29 cellular contexts compared by ENCODE assay signal in the genomic region with DNA sequence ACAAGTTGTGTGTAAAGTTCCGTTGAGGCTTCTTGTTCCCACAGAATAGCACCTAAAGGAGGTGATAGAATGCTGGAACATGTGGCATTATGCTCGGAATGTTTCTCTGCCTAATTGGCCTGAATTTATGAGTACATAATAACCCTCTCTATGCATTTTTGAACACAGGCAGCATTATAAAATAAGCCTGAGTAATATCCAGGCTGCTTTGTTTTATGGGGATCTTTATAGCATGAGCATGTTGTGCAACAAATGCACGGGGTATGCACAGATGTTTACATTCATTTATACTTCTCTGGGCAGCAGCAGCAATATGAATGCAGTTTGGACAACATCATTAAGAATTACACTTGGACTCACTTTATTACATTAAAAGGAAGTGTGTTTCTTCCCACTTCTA.
"Had no signal": no experiment of that assay in that cellular context is flagged by ENCODE, and none has a peak within 500 bp of the region (broad histone marks: within the 10 kb centered on the region; RNA-seq: fewer than 3 reads in every experiment).

No MANE protein-coding gene starts in this region.

- H3K27ac ChIP-seq: adrenal gland, body of pancreas, cardiac muscle cell, coronary artery, dorsolateral prefrontal cortex, gastrocnemius medialis, heart left ventricle had no signal

- DNase-seq: activated CD4-positive, alpha-beta memory T cell treated with anti-CD3 and anti-CD28 coated beads for 36 hours; activated CD4-positive, alpha-beta T cell treated with anti-CD3 and anti-CD28 coated beads for 36 hours; activated CD4-positive, alpha-beta T cell treated with anti-CD3 and anti-CD28 coated beads, Interleukin-2, amount 10 ng/mL, durations not matched to agents 24 days and 14 days; activated CD4-positive, CD25-positive, alpha-beta regulatory T cell; activated CD4-positive, CD25-positive, alpha-beta regulatory T cell treated with anti-CD3 and anti-CD28 coated beads, Interleukin-2, amount 50 U/mL, for 72 hours; activated CD8-positive, alpha-beta memory T cell treated with anti-CD3 and anti-CD28 coated beads, Interleukin-2, amount 50 U/mL, for 48 hours; activated gamma-delta T cell; activated naive CD4-positive, alpha-beta T cell; activated naive CD4-positive, alpha-beta T cell treated with anti-CD3 and anti-CD28 coated beads, Interleukin-2, amount 10 ng/mL, durations not matched to agents 7 days and 5 days; activated T-cell treated with anti-CD3 and anti-CD28 coated beads for 4 hours; activated T-cell treated with anti-CD3 and anti-CD28 coated beads, Interleukin-2, amount 50 U/mL, for 24 hours; activated T-cell treated with anti-CD3 and anti-CD28 coated beads, Interleukin-2, amount 50 U/mL, for 72 hours; adrenal gland; amygdala; aorta; body of pancreas; dorsolateral prefrontal cortex; effector memory CD4-positive, alpha-beta T cell; endodermal cell; foreskin fibroblast; gastrocnemius medialis; glutamatergic neuron; heart left ventricle; T-helper 1 cell; T-helper 17 cell; T1000 had no signal

- H3K36me3 ChIP-seq: adrenal gland, cardiac muscle cell, gastrocnemius medialis, heart left ventricle had no signal

- H3K9me3 ChIP-seq: adrenal gland, gastrocnemius medialis had no signal

- H3K4me3 ChIP-seq: adrenal gland, body of pancreas, cardiac muscle cell, coronary artery, dorsolateral prefrontal cortex, gastrocnemius medialis, heart left ventricle had no signal

- H3K27me3 ChIP-seq: adrenal gland, body of pancreas, cardiac muscle cell, dorsolateral prefrontal cortex, gastrocnemius medialis, heart left ventricle had no signal

- ATAC-seq: activated CD4-positive, alpha-beta T cell treated with anti-CD3 and anti-CD28 coated beads for 36 hours; activated T-cell treated with anti-CD3 and anti-CD28 coated beads, Interleukin-2, amount 50 U/mL, for 72 hours; body of pancreas; esophagus mucosa; gastrocnemius medialis; heart left ventricle; T-helper 17 cell had no signal

- H3K4me1 ChIP-seq: adrenal gland, body of pancreas, gastrocnemius medialis, heart left ventricle had no signal
